In genomic region chr14:100283984-100284881, GRCh38 we compare ENCODE assay signal across 8 cellular contexts. TPM values are rescaled to one million over a fixed set of nuclear protein-coding genes. Genes with fewer than 3 reads are reported as not detected.
DNase-seq lines count a peak whose midpoint lies in the region; ATAC-seq and TF ChIP-seq lines count a peak whose summit lies in the region.

No MANE protein-coding gene starts in this region.

- H3K4me1 ChIP-seq in heart right ventricle (peaks cover 5 to 67% (median 36%) of the 10 kb centered on the region in 9 donors), muscle layer of colon (ENCODE audit: insufficient read depth, low read length) (peaks cover 3% of the 10 kb centered on the region), aorta (ENCODE audit: control insufficient read depth in 1 of 2, insufficient read depth in 2 of 2, low read length in 2 of 2) (no peaks in the 10 kb centered on the region)

- intact Hi-C loops in heart right ventricle (cut with DNase I), result loop anchor here in 2 of 10 donors (5.0 kb wide), 2 partner anchors 42 to 93 kb away; partner anchors contain the start of gene WDR25 (in 1 of the 2)
- intact Hi-C loops in left cardiac atrium (cut with DNase I), result no loop called here
- intact Hi-C loops in aorta (cut with DNase I), result no loop called here

- ATAC-seq in heart right ventricle (no peak), left cardiac atrium (no peak), aorta (ENCODE audit: low FRiP score) (no peak), HG03469 (IDR thresholded peaks at IDR 0.05; ENCODE audit: unreplicated experiment) (no peak), GM18909 (IDR thresholded peaks at IDR 0.05; ENCODE audit: poor library complexity, unreplicated experiment) (no peak)

- H3K36me3 ChIP-seq in heart right ventricle (peaks cover 0 to 24% (median 0%) of the 10 kb centered on the region in 9 donors), brain microvascular endothelial cell (replicated peaks) (no peaks in the 10 kb centered on the region), muscle layer of colon (ENCODE audit: insufficient read depth, low read length) (no peaks in the 10 kb centered on the region), aorta (ENCODE audit: control insufficient read depth in 1 of 2, insufficient read depth in 2 of 2, low read length in 1 of 2) (no peaks in the 10 kb centered on the region)

- TF ChIP-seq CTCF in heart right ventricle (IDR thresholded peaks at IDR 0.05) (no peak), brain microvascular endothelial cell (IDR thresholded peaks at IDR 0.05; ENCODE audit: low read depth, low read length, missing control alignments) (no peak)

- H3K27me3 ChIP-seq in heart right ventricle, result no peaks in the 10 kb centered on the region
- H3K27me3 ChIP-seq in brain microvascular endothelial cell (replicated peaks), result no peaks in the 10 kb centered on the region
- no peaks in the 10 kb centered on the region for H3K27me3 ChIP-seq in muscle layer of colon (ENCODE audit: control insufficient read depth in 1 of 2, insufficient read depth in 2 of 2, low read length in 2 of 2)
- H3K27me3 ChIP-seq in aorta (ENCODE audit: control insufficient read depth in 1 of 2, insufficient read depth in 2 of 2, low read length in 1 of 2), result no peaks in the 10 kb centered on the region

- H3K9me3 ChIP-seq in heart right ventricle, result no peaks in the 10 kb centered on the region
- H3K9me3 ChIP-seq in muscle layer of colon (ENCODE audit: low read length), result no peaks in the 10 kb centered on the region
- no peaks in the 10 kb centered on the region for H3K9me3 ChIP-seq in aorta (ENCODE audit: control insufficient read depth, low read length)

- H3K27ac ChIP-seq in heart right ventricle, result peak overlapping the region in 8 of 10 donors; percentile 86 to 94 (median 90)
- H3K27ac ChIP-seq in brain microvascular endothelial cell, result no peak overlapping the region
- H3K27ac ChIP-seq in muscle layer of colon (ENCODE audit: low read depth, low read length), result peak overlapping the region; percentile 78
- H3K27ac ChIP-seq in aorta (ENCODE audit: low read depth in 1 of 2, low read length in 2 of 2), result no peak overlapping the region

- 71 to 76% methylated on average over 26 of the region's 26 CpGs for WGBS in heart right ventricle, 2 donors
- 61 to 62% methylated on average over 26 of the region's 26 CpGs for WGBS in aorta, 2 donors

- peak overlapping the region in 8 of 10 donors; percentile 80 to 94 (median 90) for H3K4me3 ChIP-seq in heart right ventricle
- H3K4me3 ChIP-seq in brain microvascular endothelial cell (ENCODE audit: low read depth, low read length), result peak overlapping the region; percentile 62
- peak overlapping the region; percentile 53 to 90 for H3K4me3 ChIP-seq in muscle layer of colon (ENCODE audit: low read depth in 1 of 2, low read length in 2 of 2)
- H3K4me3 ChIP-seq in aorta (ENCODE audit: low read length in 2 of 2), result no peak overlapping the region

- no peak for DNase-seq in heart right ventricle
- DNase-seq in left cardiac atrium, result no peak
- DNase-seq in brain microvascular endothelial cell, result no peak
- DNase-seq in aorta, result peak; percentile 32 to 55
- no peak for DNase-seq in ACHN

- no peak overlapping the region for H3K9ac ChIP-seq in muscle layer of colon (ENCODE audit: low read length)

- in situ Hi-C loops in brain microvascular endothelial cell (cut with HindIII; ENCODE audit: low pct_ligation_motif_present, low sequenced_read_pairs), result no loop called here
- in situ Hi-C loops in ACHN (cut with HindIII; ENCODE audit: low pct_ligation_motif_present, low pct_unique_long_range_greater_than_20kb, low sequenced_read_pairs), result no loop called here

RNA-seq across cellular contexts. Expression of gene SLC25A29, which starts 22.0 kb away (rescaled TPM):
- total RNA-seq in heart right ventricle (10 to 100 TPM; 11.0 to 25.3 (median 21.7) TPM), left cardiac atrium (10 to 100 TPM; 19.7 to 22.1 TPM), aorta (10 to 100 TPM; 38.1 to 45.9 TPM)
- polyA plus RNA-seq in heart right ventricle (10 to 100 TPM; 36.7 to 70.7 TPM), aorta (10 to 100 TPM in 1 of 2 donors, 1 to 10 TPM in 1; 3.9 to 56.6 TPM)

RNA-seq across cellular contexts. Expression of gene SLC25A47, which starts 38.9 kb away (rescaled TPM):
- total RNA-seq in heart right ventricle, result not detected
- not detected for polyA plus RNA-seq in heart right ventricle
- not detected for total RNA-seq in left cardiac atrium
- not detected for total RNA-seq in aorta
- not detected for polyA plus RNA-seq in aorta

RNA-seq across cellular contexts. Expression of gene YY1, which starts 45.3 kb away (rescaled TPM):
- 10 to 100 TPM; 37.4 to 58.3 (median 48.6) TPM for total RNA-seq in heart right ventricle
- 10 to 100 TPM; 17.6 to 18.4 TPM for polyA plus RNA-seq in heart right ventricle
- 10 to 100 TPM; 41.0 to 45.7 TPM for total RNA-seq in left cardiac atrium
- 10 to 100 TPM; 46.0 to 57.3 TPM for total RNA-seq in aorta
- polyA plus RNA-seq in aorta, result 10 to 100 TPM; 23.1 to 36.1 TPM

Comparison
In these comparisons a context has a peak if more than half of its experiments do, and no peak if none do; other contexts are left out.
1. DNase-seq: peak in aorta (2 of 2); none in heart right ventricle (0 of 2), left cardiac atrium (single experiment), brain microvascular endothelial cell (single experiment) and ACHN (single experiment).
2. H3K27ac ChIP-seq: peak in heart right ventricle (8 of 10) and muscle layer of colon (single experiment); none in brain microvascular endothelial cell (single experiment) and aorta (0 of 2).
3. H3K4me3 ChIP-seq: peak in heart right ventricle (8 of 10), brain microvascular endothelial cell (single experiment) and muscle layer of colon (2 of 2); none in aorta (0 of 2).